1 cellular context compared by ENCODE assay signal in the genomic region with DNA sequence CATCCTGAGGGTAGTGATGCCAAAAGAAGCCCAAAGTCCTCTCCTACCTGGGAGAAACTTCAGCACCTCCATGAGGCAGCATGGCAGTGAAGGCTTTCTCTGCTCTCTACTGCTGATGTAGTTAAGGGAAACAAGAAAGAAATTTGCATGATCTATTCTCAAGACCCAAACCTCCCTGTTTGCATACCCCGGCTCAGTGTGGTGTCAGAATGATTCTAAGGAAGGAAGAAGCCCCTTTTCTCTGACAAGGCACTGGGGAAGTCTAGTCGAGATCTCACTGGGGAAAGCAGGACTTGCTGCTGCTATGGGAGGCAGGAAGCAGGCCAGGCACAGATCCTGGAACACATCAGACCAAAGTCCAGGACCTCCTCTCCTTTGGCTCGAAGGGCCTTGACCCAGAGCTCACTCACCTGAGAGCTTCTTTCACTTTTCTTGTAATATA.
TF ChIP-seq lines count a peak whose summit lies in the region.

No MANE protein-coding gene starts in this region.

TF ChIP-seq in GM23338, 12 proteins besides CTCF, POLR2A, EP300 and RAD21 (continued from another document):
- TF ChIP-seq ZNF462 (CRISPR knock-in tag; IDR thresholded peaks at IDR 0.05) = peak; percentile 69
